Comparison of ENCODE assay signal across 1 cellular context in genomic region chr1:11946647-11947046, GRCh38.
TF ChIP-seq lines count a peak whose summit lies in the region.

No MANE protein-coding gene starts in this region.

TF ChIP-seq in WTC11, 78 proteins besides CTCF, POLR2A, EP300 and RAD21 (continued from another document):
- TF ChIP-seq, protein P1, sequence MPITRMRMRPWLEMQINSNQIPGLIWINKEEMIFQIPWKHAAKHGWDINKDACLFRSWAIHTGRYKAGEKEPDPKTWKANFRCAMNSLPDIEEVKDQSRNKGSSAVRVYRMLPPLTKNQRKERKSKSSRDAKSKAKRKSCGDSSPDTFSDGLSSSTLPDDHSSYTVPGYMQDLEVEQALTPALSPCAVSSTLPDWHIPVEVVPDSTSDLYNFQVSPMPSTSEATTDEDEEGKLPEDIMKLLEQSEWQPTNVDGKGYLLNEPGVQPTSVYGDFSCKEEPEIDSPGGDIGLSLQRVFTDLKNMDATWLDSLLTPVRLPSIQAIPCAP (CRISPR knock-in tag; IDR thresholded peaks at IDR 0.05) = no peak
- TF ChIP-seq TCF7 (CRISPR knock-in tag; IDR thresholded peaks at IDR 0.05; ENCODE audit: low read depth) = no peak
- TF ChIP-seq, protein P2, sequence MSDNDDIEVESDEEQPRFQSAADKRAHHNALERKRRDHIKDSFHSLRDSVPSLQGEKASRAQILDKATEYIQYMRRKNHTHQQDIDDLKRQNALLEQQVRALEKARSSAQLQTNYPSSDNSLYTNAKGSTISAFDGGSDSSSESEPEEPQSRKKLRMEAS (CRISPR knock-in tag; IDR thresholded peaks at IDR 0.05) = no peak
- no peak for TF ChIP-seq IRF2 (CRISPR knock-in tag; IDR thresholded peaks at IDR 0.05; ENCODE audit: borderline replicate concordance, low read depth)
- TF ChIP-seq NFATC4 (CRISPR knock-in tag; IDR thresholded peaks at IDR 0.05) = no peak
